Comparison of ENCODE assay signal across 13 cellular contexts in the genomic region with DNA sequence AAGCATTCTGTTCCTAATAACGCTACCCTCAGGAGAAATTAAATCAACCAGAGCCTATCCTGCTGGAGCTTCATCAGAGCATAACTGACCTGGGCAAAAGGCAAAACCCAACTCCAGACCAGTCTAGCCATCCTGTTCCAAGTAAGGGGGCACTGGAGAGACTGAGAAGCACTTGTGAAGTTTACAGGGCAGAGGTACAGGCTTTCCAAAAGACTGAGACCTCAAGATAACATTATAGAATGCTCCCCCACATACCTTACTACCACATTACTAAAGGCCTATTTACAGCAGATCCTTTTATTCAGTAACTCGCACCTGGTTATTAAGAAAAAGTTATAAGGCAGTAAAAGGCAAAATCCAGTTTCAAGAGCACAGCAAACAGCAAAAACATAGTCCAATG. TPM values are rescaled to one million over a fixed set of nuclear protein-coding genes. Genes with fewer than 3 reads are reported as not detected.
DNase-seq lines count a peak whose midpoint lies in the region; ATAC-seq and TF ChIP-seq lines count a peak whose summit lies in the region.
"Had no signal": no experiment of that assay in that cellular context is flagged by ENCODE, and none has a peak within 500 bp of the region (broad histone marks: within the 10 kb centered on the region; RNA-seq: fewer than 3 reads in every experiment).

No MANE protein-coding gene starts in this region.

- no peaks in the 10 kb centered on the region for H3K9me2 ChIP-seq in OCI-LY1 (ENCODE audit: low read depth, low read length)

- peak overlapping the region; percentile 10 for H3K27ac Mint-ChIP-seq in activated CD8-positive, alpha-beta memory T cell treated with anti-CD3 and anti-CD28 coated beads, Interleukin-2, amount 10 ng/mL, durations not matched to agents 7 days and 5 days
- peak overlapping the region; percentile 65 to 92 for H3K27ac Mint-ChIP-seq in effector memory CD8-positive, alpha-beta T cell
- peak overlapping the region; percentile 79 for H3K27ac Mint-ChIP-seq in stimulated activated memory B cell treated with anti-CD40 and anti-IgM and Interleukin-4, amounts not matched to agents 10 μg/mL and 1 μg/mL and 100 μg/mL, for 72 hours

- no peak overlapping the region for H3K4me3 Mint-ChIP-seq in activated CD8-positive, alpha-beta memory T cell treated with anti-CD3 and anti-CD28 coated beads, Interleukin-2, amount 10 ng/mL, durations not matched to agents 7 days and 5 days
- peak overlapping the region; percentile 33 to 76 for H3K4me3 Mint-ChIP-seq in effector memory CD8-positive, alpha-beta T cell
- H3K4me3 Mint-ChIP-seq in stimulated activated memory B cell treated with anti-CD40 and anti-IgM and Interleukin-4, amounts not matched to agents 10 μg/mL and 1 μg/mL and 100 μg/mL, for 72 hours: peak overlapping the region; percentile 51

- ATAC-seq in activated CD8-positive, alpha-beta memory T cell treated with anti-CD3 and anti-CD28 coated beads, Interleukin-2, amount 10 ng/mL, durations not matched to agents 7 days and 5 days: no peak
- ATAC-seq in effector memory CD8-positive, alpha-beta T cell (replicated peaks): peak; percentile 29
- ATAC-seq in stimulated activated memory B cell treated with anti-CD40 and anti-IgM and Interleukin-4, amounts not matched to agents 10 μg/mL and 1 μg/mL and 100 μg/mL, for 72 hours: no peak
- ATAC-seq in GM19324 (IDR thresholded peaks at IDR 0.05; ENCODE audit: low FRiP score, unreplicated experiment): no peak
- ATAC-seq: left lung had no signal

- peak overlapping the region; percentile 46 for H3K27ac ChIP-seq in OCI-LY1 (ENCODE audit: low read depth, low read length, poor library complexity, severe bottlenecking)
- H3K27ac ChIP-seq: left lung, RWPE1 had no signal

- H3F3A ChIP-seq in OCI-LY1 (ENCODE audit: insufficient read depth, low read length): no peaks in the 10 kb centered on the region

- no peak for DNase-seq in activated CD8-positive, alpha-beta memory T cell treated with anti-CD3 and anti-CD28 coated beads, Interleukin-2, amount 10 ng/mL, durations not matched to agents 7 days and 5 days
- no peak for DNase-seq in activated CD8-positive, alpha-beta memory T cell treated with anti-CD3 and anti-CD28 coated beads for 24 hours
- no peak for DNase-seq in effector memory CD8-positive, alpha-beta T cell
- DNase-seq in SHP77 (lab: John Stamatoyannopoulos, UW) (no peak), head of caudate nucleus (no peak)
- DNase-seq: erythroblast, hippocampal formation, left lung, NCI-H1694 treated with DMSO at 0.1 percent for 48 hours had no signal

- intact Hi-C loops in head of caudate nucleus (cut with DNase I): no loop called here

- H3K79me2 ChIP-seq in OCI-LY1 (ENCODE audit: insufficient read depth, low read length): peaks cover 92% of the 10 kb centered on the region

- H3K9me3 Mint-ChIP-seq in activated CD8-positive, alpha-beta memory T cell treated with anti-CD3 and anti-CD28 coated beads, Interleukin-2, amount 10 ng/mL, durations not matched to agents 7 days and 5 days (ENCODE audit: low read depth): peaks cover 9% of the 10 kb centered on the region
- H3K9me3 Mint-ChIP-seq in effector memory CD8-positive, alpha-beta T cell: no peaks in the 10 kb centered on the region
- peaks cover 17% of the 10 kb centered on the region for H3K9me3 Mint-ChIP-seq in stimulated activated memory B cell treated with anti-CD40 and anti-IgM and Interleukin-4, amounts not matched to agents 10 μg/mL and 1 μg/mL and 100 μg/mL, for 72 hours

- H3K4me1 Mint-ChIP-seq in activated CD8-positive, alpha-beta memory T cell treated with anti-CD3 and anti-CD28 coated beads, Interleukin-2, amount 10 ng/mL, durations not matched to agents 7 days and 5 days: peaks cover 52% of the 10 kb centered on the region
- H3K4me1 Mint-ChIP-seq in effector memory CD8-positive, alpha-beta T cell (ENCODE audit: low read depth in 2 of 2): peaks cover 44 to 84% of the 10 kb centered on the region in 2 donors
- peaks cover 83% of the 10 kb centered on the region for H3K4me1 Mint-ChIP-seq in stimulated activated memory B cell treated with anti-CD40 and anti-IgM and Interleukin-4, amounts not matched to agents 10 μg/mL and 1 μg/mL and 100 μg/mL, for 72 hours

- H3K36me3 ChIP-seq in OCI-LY1 (ENCODE audit: insufficient read depth, low read length): peaks cover 19% of the 10 kb centered on the region
- H3K36me3 ChIP-seq: left lung had no signal

- H3K36me3 Mint-ChIP-seq in activated CD8-positive, alpha-beta memory T cell treated with anti-CD3 and anti-CD28 coated beads, Interleukin-2, amount 10 ng/mL, durations not matched to agents 7 days and 5 days: peaks cover 50% of the 10 kb centered on the region
- H3K36me3 Mint-ChIP-seq in effector memory CD8-positive, alpha-beta T cell (ENCODE audit: insufficient read depth): peaks cover 3% of the 10 kb centered on the region
- peaks cover 47% of the 10 kb centered on the region for H3K36me3 Mint-ChIP-seq in stimulated activated memory B cell treated with anti-CD40 and anti-IgM and Interleukin-4, amounts not matched to agents 10 μg/mL and 1 μg/mL and 100 μg/mL, for 72 hours

- H3K27me3 Mint-ChIP-seq in activated CD8-positive, alpha-beta memory T cell treated with anti-CD3 and anti-CD28 coated beads, Interleukin-2, amount 10 ng/mL, durations not matched to agents 7 days and 5 days: no peaks in the 10 kb centered on the region
- H3K27me3 Mint-ChIP-seq in effector memory CD8-positive, alpha-beta T cell: no peaks in the 10 kb centered on the region
- H3K27me3 Mint-ChIP-seq in stimulated activated memory B cell treated with anti-CD40 and anti-IgM and Interleukin-4, amounts not matched to agents 10 μg/mL and 1 μg/mL and 100 μg/mL, for 72 hours: no peaks in the 10 kb centered on the region

- H4K20me1 ChIP-seq in OCI-LY1 (ENCODE audit: insufficient read depth, low read length): no peaks in the 10 kb centered on the region

- H3K27me3 ChIP-seq in OCI-LY1 (ENCODE audit: insufficient read depth, low read length): no peaks in the 10 kb centered on the region
- H3K27me3 ChIP-seq: left lung had no signal

- CTCF ChIA-PET in activated CD8-positive, alpha-beta memory T cell treated with anti-CD3 and anti-CD28 coated beads, Interleukin-2, amount 10 ng/mL, durations not matched to agents 7 days and 5 days (lab: Charles Lee): interaction anchor here (1.2 kb wide), 1 partner anchor 8 kb away, joined by 5 read pairs; no protein-coding TSS in a partner anchor

- H3K4me1 ChIP-seq in OCI-LY1 (ENCODE audit: insufficient read depth, low read length, severe bottlenecking): peaks cover 41% of the 10 kb centered on the region

- H2AFZ ChIP-seq in OCI-LY1 (ENCODE audit: low read length): no peak overlapping the region

- H3K4me2 ChIP-seq in OCI-LY1 (ENCODE audit: low read length): peak overlapping the region; percentile 23; the same call in 1 of the 2 replicates

- peaks cover 5% of the 10 kb centered on the region; the same call in 1 of the 2 replicates for H3K9me3 ChIP-seq in OCI-LY1 (ENCODE audit: low read length)
- H3K9me3 ChIP-seq: left lung had no signal

- TF ChIP-seq CTCF in OCI-LY1 (IDR thresholded peaks at IDR 0.05; ENCODE audit: low read length): no peak

- no peak overlapping the region for H3K4me3 ChIP-seq in OCI-LY1 (ENCODE audit: low read depth, low read length, poor library complexity, severe bottlenecking)
- H3K4me3 ChIP-seq: left lung had no signal

- H3K9ac ChIP-seq in OCI-LY1 (ENCODE audit: low read length): no peak overlapping the region

RNA-seq across cellular contexts. Expression of a gene that starts 35.5 kb away (rescaled TPM):
- 10 to 100 TPM; 44.1 to 58.9 TPM for total RNA-seq in activated CD8-positive, alpha-beta memory T cell treated with anti-CD3 and anti-CD28 coated beads, Interleukin-2, amount 10 ng/mL, durations not matched to agents 7 days and 5 days

Comparison
In these comparisons a context has a peak if more than half of its experiments do, and no peak if none do; other contexts are left out.
1. H3K27ac Mint-ChIP-seq: peak in every context shown above with its lines; median percentile 79 in stimulated activated memory B cell treated with anti-CD40 and anti-IgM and Interleukin-4, amounts not matched to agents 10 μg/mL and 1 μg/mL and 100 μg/mL, for 72 hours; 78 in effector memory CD8-positive, alpha-beta T cell; 10 in activated CD8-positive, alpha-beta memory T cell treated with anti-CD3 and anti-CD28 coated beads, Interleukin-2, amount 10 ng/mL, durations not matched to agents 7 days and 5 days.